Comparison of ENCODE assay signal across 1 cellular context in the genomic region with DNA sequence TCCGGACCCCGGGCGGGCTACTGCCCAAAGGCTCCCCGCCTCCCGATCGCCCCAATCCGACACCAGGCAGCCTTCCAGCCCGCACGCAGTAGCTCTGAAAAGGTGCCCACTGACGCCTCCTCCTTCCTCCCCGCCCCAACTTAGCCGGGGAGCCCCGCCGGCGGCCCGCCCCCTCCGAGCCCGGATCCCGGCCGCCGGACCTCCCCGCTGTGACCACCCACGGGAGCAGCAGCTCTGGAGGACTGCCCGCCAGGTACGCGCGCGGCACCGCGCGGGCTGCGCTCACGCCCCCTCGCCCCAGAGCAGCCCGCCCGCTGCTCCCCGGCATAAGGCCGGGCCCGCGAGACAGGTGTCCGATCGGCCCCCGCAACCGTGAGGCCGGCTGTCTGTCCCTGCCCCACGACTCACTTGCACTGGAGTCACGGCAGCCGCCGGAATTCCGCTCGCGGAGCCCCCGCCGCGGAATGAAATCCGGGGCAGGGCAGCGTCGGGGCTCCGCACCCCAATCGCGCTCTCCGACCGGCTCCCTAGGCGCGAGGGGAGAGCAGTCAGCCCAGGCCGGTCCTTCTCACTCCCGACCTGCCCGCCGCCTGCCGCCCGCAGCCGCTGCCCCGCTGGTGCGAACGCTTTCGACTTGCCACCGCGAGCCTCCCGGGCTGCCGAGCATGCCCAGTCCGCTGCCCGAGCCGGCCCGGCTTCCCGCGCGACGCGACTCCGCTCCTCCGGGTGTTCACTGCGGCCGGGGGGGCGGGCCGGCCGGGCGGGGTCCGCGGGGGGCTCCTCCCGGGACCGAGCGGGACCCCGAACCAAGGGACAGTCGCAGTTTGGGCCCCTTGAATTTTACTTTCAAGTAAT.
TF ChIP-seq lines count a peak whose summit lies in the region.

Gene SGMS1, minus strand, starts transcription at position 658 of the 855 bp plus-strand sequence. CDS start 279,842 bp downstream, outside the sequence.

TF ChIP-seq in K562, 482 proteins besides CTCF, POLR2A, EP300 and RAD21 (continued from another document and continues in another):
- TF ChIP-seq, protein P1, sequence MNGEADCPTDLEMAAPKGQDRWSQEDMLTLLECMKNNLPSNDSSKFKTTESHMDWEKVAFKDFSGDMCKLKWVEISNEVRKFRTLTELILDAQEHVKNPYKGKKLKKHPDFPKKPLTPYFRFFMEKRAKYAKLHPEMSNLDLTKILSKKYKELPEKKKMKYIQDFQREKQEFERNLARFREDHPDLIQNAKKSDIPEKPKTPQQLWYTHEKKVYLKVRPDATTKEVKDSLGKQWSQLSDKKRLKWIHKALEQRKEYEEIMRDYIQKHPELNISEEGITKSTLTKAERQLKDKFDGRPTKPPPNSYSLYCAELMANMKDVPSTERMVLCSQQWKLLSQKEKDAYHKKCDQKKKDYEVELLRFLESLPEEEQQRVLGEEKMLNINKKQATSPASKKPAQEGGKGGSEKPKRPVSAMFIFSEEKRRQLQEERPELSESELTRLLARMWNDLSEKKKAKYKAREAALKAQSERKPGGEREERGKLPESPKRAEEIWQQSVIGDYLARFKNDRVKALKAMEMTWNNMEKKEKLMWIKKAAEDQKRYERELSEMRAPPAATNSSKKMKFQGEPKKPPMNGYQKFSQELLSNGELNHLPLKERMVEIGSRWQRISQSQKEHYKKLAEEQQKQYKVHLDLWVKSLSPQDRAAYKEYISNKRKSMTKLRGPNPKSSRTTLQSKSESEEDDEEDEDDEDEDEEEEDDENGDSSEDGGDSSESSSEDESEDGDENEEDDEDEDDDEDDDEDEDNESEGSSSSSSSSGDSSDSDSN (IDR thresholded peaks at IDR 0.05; ENCODE audit: borderline replicate concordance in 1 of 2, low read depth in 2 of 2, low read length in 2 of 2), result peak; percentile 32 to 84; a peak in 3 of 4 replicates
- TF ChIP-seq, protein P2, sequence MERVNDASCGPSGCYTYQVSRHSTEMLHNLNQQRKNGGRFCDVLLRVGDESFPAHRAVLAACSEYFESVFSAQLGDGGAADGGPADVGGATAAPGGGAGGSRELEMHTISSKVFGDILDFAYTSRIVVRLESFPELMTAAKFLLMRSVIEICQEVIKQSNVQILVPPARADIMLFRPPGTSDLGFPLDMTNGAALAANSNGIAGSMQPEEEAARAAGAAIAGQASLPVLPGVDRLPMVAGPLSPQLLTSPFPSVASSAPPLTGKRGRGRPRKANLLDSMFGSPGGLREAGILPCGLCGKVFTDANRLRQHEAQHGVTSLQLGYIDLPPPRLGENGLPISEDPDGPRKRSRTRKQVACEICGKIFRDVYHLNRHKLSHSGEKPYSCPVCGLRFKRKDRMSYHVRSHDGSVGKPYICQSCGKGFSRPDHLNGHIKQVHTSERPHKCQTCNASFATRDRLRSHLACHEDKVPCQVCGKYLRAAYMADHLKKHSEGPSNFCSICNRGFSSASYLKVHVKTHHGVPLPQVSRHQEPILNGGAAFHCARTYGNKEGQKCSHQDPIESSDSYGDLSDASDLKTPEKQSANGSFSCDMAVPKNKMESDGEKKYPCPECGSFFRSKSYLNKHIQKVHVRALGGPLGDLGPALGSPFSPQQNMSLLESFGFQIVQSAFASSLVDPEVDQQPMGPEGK (CRISPR knock-in tag; IDR thresholded peaks at IDR 0.05; ENCODE audit: borderline replicate concordance), result no peak
- TF ChIP-seq PRDM10 (IDR thresholded peaks at IDR 0.05; ENCODE audit: partially characterized antibody) (peak; percentile 48), MAZ (CRISPR knock-in tag; conservative IDR thresholded peaks at IDR 0.05 in 1 of 2, IDR thresholded peaks at IDR 0.05 in 1 of 2) (peak; percentile 61 to 83; a peak in 3 of 4 replicates), CEBPB (tag; IDR thresholded peaks at IDR 0.05) (no peak), XRCC5 (IDR thresholded peaks at IDR 0.05; ENCODE audit: low read depth, low read length) (no peak), TSHZ1 (CRISPR knock-in tag; IDR thresholded peaks at IDR 0.05) (no peak), CC2D1A (IDR thresholded peaks at IDR 0.05) (no peak), SRSF3 (IDR thresholded peaks at IDR 0.05; ENCODE audit: insufficient read depth, low read length) (no peak), MGA (IDR thresholded peaks at IDR 0.05) (no peak), CGGBP1 (CRISPR knock-in tag; IDR thresholded peaks at IDR 0.05) (no peak)
- TF ChIP-seq, protein P3, sequence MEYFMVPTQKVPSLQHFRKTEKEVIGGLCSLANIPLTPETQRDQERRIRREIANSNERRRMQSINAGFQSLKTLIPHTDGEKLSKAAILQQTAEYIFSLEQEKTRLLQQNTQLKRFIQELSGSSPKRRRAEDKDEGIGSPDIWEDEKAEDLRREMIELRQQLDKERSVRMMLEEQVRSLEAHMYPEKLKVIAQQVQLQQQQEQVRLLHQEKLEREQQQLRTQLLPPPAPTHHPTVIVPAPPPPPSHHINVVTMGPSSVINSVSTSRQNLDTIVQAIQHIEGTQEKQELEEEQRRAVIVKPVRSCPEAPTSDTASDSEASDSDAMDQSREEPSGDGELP (CRISPR knock-in tag; IDR thresholded peaks at IDR 0.05; ENCODE audit: borderline replicate concordance), result no peak; the same call in 1 of the 2 replicates
- TF ChIP-seq, protein P4, sequence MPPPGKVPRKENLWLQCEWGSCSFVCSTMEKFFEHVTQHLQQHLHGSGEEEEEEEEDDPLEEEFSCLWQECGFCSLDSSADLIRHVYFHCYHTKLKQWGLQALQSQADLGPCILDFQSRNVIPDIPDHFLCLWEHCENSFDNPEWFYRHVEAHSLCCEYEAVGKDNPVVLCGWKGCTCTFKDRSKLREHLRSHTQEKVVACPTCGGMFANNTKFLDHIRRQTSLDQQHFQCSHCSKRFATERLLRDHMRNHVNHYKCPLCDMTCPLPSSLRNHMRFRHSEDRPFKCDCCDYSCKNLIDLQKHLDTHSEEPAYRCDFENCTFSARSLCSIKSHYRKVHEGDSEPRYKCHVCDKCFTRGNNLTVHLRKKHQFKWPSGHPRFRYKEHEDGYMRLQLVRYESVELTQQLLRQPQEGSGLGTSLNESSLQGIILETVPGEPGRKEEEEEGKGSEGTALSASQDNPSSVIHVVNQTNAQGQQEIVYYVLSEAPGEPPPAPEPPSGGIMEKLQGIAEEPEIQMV (tag; conservative IDR thresholded peaks at IDR 0.05; ENCODE audit: low read depth), result no peak
